ENCODE assay signal across 1 cellular context in the genomic region with DNA sequence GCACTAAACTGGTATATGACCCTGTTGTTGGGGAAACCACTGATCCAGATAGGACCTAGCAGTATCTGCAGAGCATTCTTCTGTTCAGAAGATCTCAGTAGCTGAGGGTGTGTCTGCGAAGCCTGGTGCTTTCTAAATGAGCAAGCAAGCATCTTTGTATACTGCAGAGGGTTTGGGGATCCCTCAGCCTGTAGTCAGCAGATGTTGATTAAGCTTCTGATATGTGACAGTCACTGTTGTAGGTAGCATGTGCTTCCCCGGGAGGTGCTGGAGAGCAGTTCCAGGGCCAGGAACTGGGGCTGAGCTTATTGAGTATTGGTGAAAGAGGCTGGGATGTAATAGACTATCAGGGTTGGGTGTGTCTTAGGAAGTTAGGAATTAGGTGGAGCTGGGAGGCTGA.
TF ChIP-seq lines count a peak whose summit lies in the region.

No MANE protein-coding gene starts in this region.

TF ChIP-seq in endothelial cell of umbilical vein, 7 proteins besides CTCF, POLR2A, EP300 and RAD21:
- no peak for TF ChIP-seq MYC (IDR thresholded peaks at IDR 0.05; ENCODE audit: low read depth, low read length)
